8 cellular contexts compared by ENCODE assay signal in genomic region chr1:28505406-28506187, GRCh38. TPM values are rescaled to one million over a fixed set of nuclear protein-coding genes. Genes with fewer than 3 reads are reported as not detected.
A peak's percentile ranks its signal among the peaks of the same experiment; 100 is the strongest.
DNase-seq lines count a peak whose midpoint lies in the region; ATAC-seq, FAIRE-seq and TF ChIP-seq lines count a peak whose summit lies in the region.

A gene with protein sequence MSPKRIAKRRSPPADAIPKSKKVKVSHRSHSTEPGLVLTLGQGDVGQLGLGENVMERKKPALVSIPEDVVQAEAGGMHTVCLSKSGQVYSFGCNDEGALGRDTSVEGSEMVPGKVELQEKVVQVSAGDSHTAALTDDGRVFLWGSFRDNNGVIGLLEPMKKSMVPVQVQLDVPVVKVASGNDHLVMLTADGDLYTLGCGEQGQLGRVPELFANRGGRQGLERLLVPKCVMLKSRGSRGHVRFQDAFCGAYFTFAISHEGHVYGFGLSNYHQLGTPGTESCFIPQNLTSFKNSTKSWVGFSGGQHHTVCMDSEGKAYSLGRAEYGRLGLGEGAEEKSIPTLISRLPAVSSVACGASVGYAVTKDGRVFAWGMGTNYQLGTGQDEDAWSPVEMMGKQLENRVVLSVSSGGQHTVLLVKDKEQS (plus strand): TSS chr1:28506043. CDS start chr1:28529867, 23,824 bp downstream.

- H3K9ac ChIP-seq in SU-DHL-6 (ENCODE audit: low read length): peak within 1 kb of the TSS; percentile 89

- DNase-seq in GM10266 (ENCODE audit: extremely low spot score) (peak; percentile 93), NCI-H128 (lab: John Stamatoyannopoulos, UW; ENCODE audit: unreplicated experiment) (peak; percentile 99), Right ventricle myocardium inferior (ENCODE audit: missing footprints) (peak; percentile 97), pancreas (peak; percentile 92 to 99 (median 96)), tibial artery (peak; percentile 97 to 99)
- peak; percentile 89 for DNase-seq in activated naive CD8-positive, alpha-beta T cell treated with anti-CD3 and anti-CD28 coated beads, Interleukin-2, amount 10 ng/mL, durations not matched to agents 7 days and 5 days

- H3K9me3 ChIP-seq in SU-DHL-6 (ENCODE audit: insufficient read depth, low read length) (no peaks in the 10 kb centered on the region), pancreas (no peaks in the 10 kb centered on the region), tibial artery (no peaks in the 10 kb centered on the region)

- H3K4me1 ChIP-seq in pancreas (peaks cover 10 to 35% (median 20%) of the 10 kb centered on the region in 3 donors), tibial artery (peaks cover 0 to 41% (median 33%) of the 10 kb centered on the region in 4 donors)

- peak; percentile 84 for ATAC-seq in HG02642 (IDR thresholded peaks at IDR 0.05; ENCODE audit: poor library complexity, unreplicated experiment)
- ATAC-seq in activated naive CD8-positive, alpha-beta T cell treated with anti-CD3 and anti-CD28 coated beads, Interleukin-2, amount 10 ng/mL, durations not matched to agents 7 days and 5 days (ENCODE audit: low read depth): peak; percentile 85
- ATAC-seq in Right ventricle myocardium inferior: peak; percentile 99
- peak; percentile 92 to 95 (median 94) for ATAC-seq in pancreas

- H3K36me3 ChIP-seq in SU-DHL-6 (ENCODE audit: low read length) (peaks cover 35% of the 10 kb centered on the region), pancreas (peaks cover 0 to 18% (median 12%) of the 10 kb centered on the region in 3 donors), tibial artery (peaks cover 21 to 29% (median 25%) of the 10 kb centered on the region in 3 donors)

- peak within 1 kb of the TSS; percentile 99 for H3K4me3 Mint-ChIP-seq in activated naive CD8-positive, alpha-beta T cell treated with anti-CD3 and anti-CD28 coated beads, Interleukin-2, amount 10 ng/mL, durations not matched to agents 7 days and 5 days

- H4K20me1 ChIP-seq in SU-DHL-6 (ENCODE audit: low read depth, low read length): no peaks in the 10 kb centered on the region

- peaks cover 80% of the 10 kb centered on the region for H3F3A ChIP-seq in SU-DHL-6 (ENCODE audit: insufficient read depth)

- FAIRE-seq in pancreas (lab: Jason Lieb, UNC): peak; percentile 67

- no peak for TF ChIP-seq CTCF in GM10266 (IDR thresholded peaks at IDR 0.05; ENCODE audit: control insufficient read depth, insufficient read depth, low read depth, missing control alignments)
- no peak for TF ChIP-seq CTCF in SU-DHL-6 (IDR thresholded peaks at IDR 0.05; ENCODE audit: insufficient read depth, low read length, poor library complexity, severe bottlenecking)
- TF ChIP-seq CTCF in pancreas (IDR thresholded peaks at IDR 0.05): no peak
- no peak for TF ChIP-seq CTCF in tibial artery (IDR thresholded peaks at IDR 0.05)

- 1% methylated on average over 41 of the region's 41 CpGs for WGBS in pancreas, 2 donors

- H3K4me3 ChIP-seq in SU-DHL-6 (ENCODE audit: insufficient read depth, low read length, poor library complexity, severe bottlenecking) (peak within 1 kb of the TSS; percentile 79), pancreas (peak within 1 kb of the TSS; percentile 50 to 89 (median 72)), tibial artery (peak within 1 kb of the TSS; percentile 70 to 75)

- POLR2A ChIA-PET in activated naive CD8-positive, alpha-beta T cell treated with anti-CD3 and anti-CD28 coated beads, Interleukin-2, amount 10 ng/mL, durations not matched to agents 7 days and 5 days (lab: Charles Lee): interaction anchor here (0.6 to 8.2 kb wide), 24 partner anchors 8 to 676 kb away, joined by 3 to 104 read pairs (median 5); partner anchors contain the start of genes EYA3, GMEB1, MED18 and PHACTR4

- H3K27me3 ChIP-seq in SU-DHL-6 (ENCODE audit: low read length) (no peaks in the 10 kb centered on the region), pancreas (no peaks in the 10 kb centered on the region), tibial artery (no peaks in the 10 kb centered on the region)

- H2AFZ ChIP-seq in SU-DHL-6 (ENCODE audit: low read depth, low read length, severe bottlenecking): peak within 1 kb of the TSS; percentile 43

- peak within 1 kb of the TSS; percentile 88 for H3K4me2 ChIP-seq in SU-DHL-6 (ENCODE audit: low read depth, low read length, poor library complexity, severe bottlenecking)

- H3K27ac Mint-ChIP-seq in activated naive CD8-positive, alpha-beta T cell treated with anti-CD3 and anti-CD28 coated beads, Interleukin-2, amount 10 ng/mL, durations not matched to agents 7 days and 5 days: peak within 1 kb of the TSS; percentile 99

- no peaks in the 10 kb centered on the region for H3K9me3 Mint-ChIP-seq in activated naive CD8-positive, alpha-beta T cell treated with anti-CD3 and anti-CD28 coated beads, Interleukin-2, amount 10 ng/mL, durations not matched to agents 7 days and 5 days

- peaks cover 31% of the 10 kb centered on the region for H3K79me2 ChIP-seq in SU-DHL-6 (ENCODE audit: insufficient read depth, low read length)

- intact Hi-C loops in Right ventricle myocardium inferior (cut with DNase I) (loop anchor here (1.0 kb wide), 1 partner anchor 47 kb away; no protein-coding TSS in a partner anchor), pancreas (cut with DNase I) (no loop called here), tibial artery (cut with DNase I; ENCODE audit: low total_unique reads) (loop anchor here (10.0 kb wide), 1 partner anchor 251 kb away; the partner anchor contains the start of gene SESN2)

- peak within 1 kb of the TSS; percentile 96 for H3K27ac ChIP-seq in SU-DHL-6 (ENCODE audit: low read depth, low read length)
- H3K27ac ChIP-seq in pancreas: peak within 1 kb of the TSS; percentile 58 to 87 (median 72)
- peak within 1 kb of the TSS; percentile 79 to 92 for H3K27ac ChIP-seq in tibial artery

- peaks cover 46% of the 10 kb centered on the region for H3K36me3 Mint-ChIP-seq in activated naive CD8-positive, alpha-beta T cell treated with anti-CD3 and anti-CD28 coated beads, Interleukin-2, amount 10 ng/mL, durations not matched to agents 7 days and 5 days

- peaks cover 27% of the 10 kb centered on the region for H3K4me1 Mint-ChIP-seq in activated naive CD8-positive, alpha-beta T cell treated with anti-CD3 and anti-CD28 coated beads, Interleukin-2, amount 10 ng/mL, durations not matched to agents 7 days and 5 days

- no peaks in the 10 kb centered on the region for H3K9me2 ChIP-seq in SU-DHL-6 (replicated peaks; ENCODE audit: insufficient read depth, low read length)

- no peaks in the 10 kb centered on the region for H3K27me3 Mint-ChIP-seq in activated naive CD8-positive, alpha-beta T cell treated with anti-CD3 and anti-CD28 coated beads, Interleukin-2, amount 10 ng/mL, durations not matched to agents 7 days and 5 days

RNA-seq across cellular contexts. Expression of the gene that starts here (rescaled TPM):
- total RNA-seq in activated naive CD8-positive, alpha-beta T cell treated with anti-CD3 and anti-CD28 coated beads, Interleukin-2, amount 10 ng/mL, durations not matched to agents 7 days and 5 days: 10 to 100 TPM; 46.2 to 51.7 TPM
- 8.5 TPM for total RNA-seq in Right ventricle myocardium inferior
- total RNA-seq in pancreas: 10 to 100 TPM in 4 of 6 donors, 1 to 10 TPM in 2; 5.4 to 18.5 (median 12.8) TPM
- 10 to 100 TPM in 1 of 2 donors, 1 to 10 TPM in 1; 8.7 to 11.4 TPM for polyA plus RNA-seq in pancreas

Comparison
In these comparisons a context has a peak if more than half of its experiments do, and no peak if none do; other contexts are left out.
1. Peak in every context shown above with its lines: DNase-seq, ATAC-seq, H3K4me3 ChIP-seq and H3K27ac ChIP-seq.
2. intact Hi-C loops: an anchor here in Right ventricle myocardium inferior (1.0 kb wide) and tibial artery (10.0 kb wide); none called in pancreas.